ENCODE assay signal across 13 cellular contexts in the genomic region with DNA sequence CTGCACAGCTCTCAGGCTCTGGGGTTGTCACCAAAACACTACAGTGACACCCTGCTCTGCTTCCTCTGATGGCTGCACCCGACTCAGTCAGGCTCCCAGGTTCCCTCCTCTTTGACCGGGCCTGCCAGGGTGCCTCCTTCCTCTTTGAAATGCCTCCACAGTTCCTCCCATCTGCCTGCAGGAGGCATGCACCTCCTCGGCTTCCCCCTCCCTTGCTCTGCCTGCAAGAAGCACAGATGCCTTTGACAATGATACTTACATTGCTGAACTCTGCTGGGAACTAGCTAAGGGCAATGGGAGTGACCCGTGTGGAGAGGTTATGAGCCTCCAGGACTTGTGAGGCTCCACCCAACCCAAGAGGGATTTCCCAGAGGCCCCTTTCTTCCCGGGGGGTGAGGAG.
DNase-seq lines count a peak whose midpoint lies in the region; ATAC-seq and TF ChIP-seq lines count a peak whose summit lies in the region.
"Had no signal": no experiment of that assay in that cellular context is flagged by ENCODE, and none has a peak within 500 bp of the region (broad histone marks: within the 10 kb centered on the region; RNA-seq: fewer than 3 reads in every experiment).

No MANE protein-coding gene starts in this region.

- no peak overlapping the region for H3K27ac Mint-ChIP-seq in activated naive CD4-positive, alpha-beta T cell treated with anti-CD3 and anti-CD28 coated beads for 36 hours
- H3K27ac Mint-ChIP-seq: CD8-positive, alpha-beta T cell; T-cell had no signal

- intact Hi-C loops in activated naive CD4-positive, alpha-beta T cell treated with anti-CD3 and anti-CD28 coated beads for 36 hours (cut with micrococcal nuclease), result no loop called here

- no peaks in the 10 kb centered on the region for H3K36me3 Mint-ChIP-seq in activated naive CD4-positive, alpha-beta T cell treated with anti-CD3 and anti-CD28 coated beads for 36 hours (ENCODE audit: low read depth)
- H3K36me3 Mint-ChIP-seq: CD8-positive, alpha-beta T cell; T-cell had no signal

- CTCF ChIA-PET in activated naive CD4-positive, alpha-beta T cell treated with anti-CD3 and anti-CD28 coated beads for 36 hours (lab: Charles Lee), result no interaction called here

- DNase-seq in AG10803 (ENCODE audit: low read depth) (peak; percentile 49), HPDE6-E6E7 (ENCODE audit: extremely low spot score) (peak; percentile 5), astrocyte of the hippocampus (ENCODE audit: low read depth, low spot score) (peak; percentile 36), islet precursor cell (peak; percentile 86), DMS114 treated with DMSO at 0.1 percent for 48 hours (lab: John Stamatoyannopoulos, UW; ENCODE audit: unreplicated experiment) (no peak)
- no peak for DNase-seq in activated naive CD4-positive, alpha-beta T cell treated with anti-CD3 and anti-CD28 coated beads for 36 hours
- DNase-seq: CD8-positive, alpha-beta T cell; NCI-H2171; ovary; T-cell; transverse colon had no signal

- ATAC-seq in HG02678 (IDR thresholded peaks at IDR 0.05; ENCODE audit: unreplicated experiment) (no peak), GM19397 (IDR thresholded peaks at IDR 0.05; ENCODE audit: unreplicated experiment) (no peak)
- ATAC-seq: CD8-positive, alpha-beta T cell; T-cell had no signal

- no peak overlapping the region for H3K4me3 Mint-ChIP-seq in activated naive CD4-positive, alpha-beta T cell treated with anti-CD3 and anti-CD28 coated beads for 36 hours
- H3K4me3 Mint-ChIP-seq: CD8-positive, alpha-beta T cell; T-cell had no signal

- peaks cover 3% of the 10 kb centered on the region for H3K27me3 Mint-ChIP-seq in activated naive CD4-positive, alpha-beta T cell treated with anti-CD3 and anti-CD28 coated beads for 36 hours (ENCODE audit: low read depth)

- TF ChIP-seq CTCF in AG10803 (conservative IDR thresholded peaks at IDR 0.05; ENCODE audit: low read length), result peak; percentile 43

- H3K9me3 Mint-ChIP-seq in activated naive CD4-positive, alpha-beta T cell treated with anti-CD3 and anti-CD28 coated beads for 36 hours, result peaks cover 1% of the 10 kb centered on the region
- H3K9me3 Mint-ChIP-seq: CD8-positive, alpha-beta T cell had no signal

- no peak overlapping the region for H3K4me3 ChIP-seq in AG10803 (ENCODE audit: low read length)
- H3K4me3 ChIP-seq: ovary, transverse colon had no signal

- no peaks in the 10 kb centered on the region for H3K4me1 Mint-ChIP-seq in activated naive CD4-positive, alpha-beta T cell treated with anti-CD3 and anti-CD28 coated beads for 36 hours (ENCODE audit: low read depth)
- H3K4me1 Mint-ChIP-seq: T-cell had no signal

Comparison
In these comparisons a context has a peak if more than half of its experiments do, and no peak if none do; other contexts are left out.
1. DNase-seq: peak in AG10803 (single experiment), HPDE6-E6E7 (single experiment), astrocyte of the hippocampus (single experiment) and islet precursor cell (single experiment); none in DMS114 treated with DMSO at 0.1 percent for 48 hours (single experiment) and activated naive CD4-positive, alpha-beta T cell treated with anti-CD3 and anti-CD28 coated beads for 36 hours (single experiment).